14 cellular contexts compared by ENCODE assay signal in genomic region chr14:61489002-61489401, GRCh38.
A peak's percentile ranks its signal among the peaks of the same experiment; 100 is the strongest.
DNase-seq lines count a peak whose midpoint lies in the region; ATAC-seq and TF ChIP-seq lines count a peak whose summit lies in the region.
"Had no signal": no experiment of that assay in that cellular context is flagged by ENCODE, and none has a peak within 500 bp of the region (broad histone marks: within the 10 kb centered on the region; RNA-seq: fewer than 3 reads in every experiment).

No MANE protein-coding gene starts in this region.

- 8 to 26% methylated on average over 1 of the region's 1 CpG for WGBS in heart right ventricle, 2 donors
- 30 to 64% (median 46%) methylated on average over 1 of the region's 1 CpG for WGBS in psoas muscle, 3 donors

- intact Hi-C loops in heart right ventricle (cut with DNase I) (no loop called here), psoas muscle (cut with DNase I) (no loop called here), uterus (cut with DNase I; ENCODE audit: low total_unique reads) (no loop called here)

- H3K36me3 ChIP-seq in heart right ventricle, result peaks cover 0 to 68% (median 0%) of the 10 kb centered on the region in 9 donors
- peaks cover 0 to 9% of the 10 kb centered on the region in 2 donors for H3K36me3 ChIP-seq in psoas muscle (ENCODE audit: insufficient read depth in 1 of 2, low read depth in 1 of 2)
- no peaks in the 10 kb centered on the region for H3K36me3 ChIP-seq in uterus

- DNase-seq in COLO829 (ENCODE audit: low spot score), result peak; percentile 64
- DNase-seq in heart right ventricle, result no peak
- no peak for DNase-seq in psoas muscle
- DNase-seq in UCSD-AML1 (lab: John Stamatoyannopoulos, UW; ENCODE audit: unreplicated experiment), result no peak
- no peak for DNase-seq in NCI-H1105 (lab: John Stamatoyannopoulos, UW)
- DNase-seq in uterus, result no peak
- DNase-seq in NCI-H524 treated with DMSO at 0.1 percent for 48 hours (lab: John Stamatoyannopoulos, UW), result no peak
- DNase-seq: activated CD4-positive, alpha-beta T cell treated with anti-CD3 and anti-CD28 coated beads for 1 hour; CD4-positive, alpha-beta T cell; mammary epithelial cell; NCI-H2107; stimulated activated naive CD8-positive, alpha-beta T cell treated with anti-CD3 and anti-CD28 coated beads, Interleukin-15, Interleukin-2, amounts not matched to agents 100 U/mL and 50 U/mL, for 24 hours; SW 1271 had no signal

- H3K27me3 ChIP-seq in heart right ventricle, result no peaks in the 10 kb centered on the region
- H3K27me3 ChIP-seq in psoas muscle (ENCODE audit: insufficient read depth in 3 of 3, low read length in 2 of 3), result no peaks in the 10 kb centered on the region
- H3K27me3 ChIP-seq in uterus, result no peaks in the 10 kb centered on the region

- TF ChIP-seq POLR2A in uterus (IDR thresholded peaks at IDR 0.05), result no peak

- H3K9me3 ChIP-seq in heart right ventricle, result no peaks in the 10 kb centered on the region
- H3K9me3 ChIP-seq in psoas muscle, result no peaks in the 10 kb centered on the region
- no peaks in the 10 kb centered on the region for H3K9me3 ChIP-seq in uterus

- peak; percentile 24 to 63 (median 44) for ATAC-seq in heart right ventricle
- ATAC-seq in psoas muscle, result peak in 1 of 4 donors; percentile 42
- ATAC-seq: stimulated activated naive CD8-positive, alpha-beta T cell treated with anti-CD3 and anti-CD28 coated beads, Interleukin-15, Interleukin-2, amounts not matched to agents 100 U/mL and 50 U/mL, for 24 hours had no signal

- H3K27ac ChIP-seq in VCaP (peak overlapping the region; percentile 87; the same call in 1 of the 2 replicates), heart right ventricle (peak overlapping the region; percentile 16 to 90 (median 63)), psoas muscle (peak overlapping the region; percentile 49), uterus (no peak overlapping the region)

- no peak for TF ChIP-seq CTCF in VCaP (conservative IDR thresholded peaks at IDR 0.05)
- TF ChIP-seq CTCF in heart right ventricle (IDR thresholded peaks at IDR 0.05), result no peak
- no peak for TF ChIP-seq CTCF in psoas muscle (IDR thresholded peaks at IDR 0.05)
- TF ChIP-seq CTCF in uterus (IDR thresholded peaks at IDR 0.05), result no peak

- H3K4me1 ChIP-seq in heart right ventricle, result peaks cover 4 to 60% (median 29%) of the 10 kb centered on the region in 9 donors
- peaks cover 11% of the 10 kb centered on the region for H3K4me1 ChIP-seq in psoas muscle
- H3K4me1 ChIP-seq in uterus, result no peaks in the 10 kb centered on the region

- H3K4me3 ChIP-seq in heart right ventricle, result no peak overlapping the region
- no peak overlapping the region for H3K4me3 ChIP-seq in psoas muscle
- H3K4me3 ChIP-seq in uterus, result no peak overlapping the region

Comparison
In these comparisons a context has a peak if more than half of its experiments do, and no peak if none do; other contexts are left out.
1. H3K27ac ChIP-seq: peak in VCaP (single experiment), heart right ventricle (10 of 10) and psoas muscle (single experiment); none in uterus (0 of 2).